In genomic region chr3:196499061-196499460, GRCh38 we compare ENCODE assay signal across 11 cellular contexts. TPM values are rescaled to one million over a fixed set of nuclear protein-coding genes. Genes with fewer than 3 reads are reported as not detected.
DNase-seq lines count a peak whose midpoint lies in the region; ATAC-seq, FAIRE-seq and TF ChIP-seq lines count a peak whose summit lies in the region.
"Had no signal": no experiment of that assay in that cellular context is flagged by ENCODE, and none has a peak within 500 bp of the region (broad histone marks: within the 10 kb centered on the region; RNA-seq: fewer than 3 reads in every experiment).

No MANE protein-coding gene starts in this region.

- H3K4me3 Mint-ChIP-seq in IgD-negative memory B cell: peak overlapping the region in 3 of 4 donors; percentile 25 to 99 (median 94)
- H3K4me3 Mint-ChIP-seq in naive thymus-derived CD4-positive, alpha-beta T cell: peak overlapping the region; percentile 54 to 100 (median 98)

- TF ChIP-seq CTCF in bronchial epithelial cell (IDR thresholded peaks at IDR 0.05; ENCODE audit: insufficient read depth, low read length, severe bottlenecking): no peak
- TF ChIP-seq CTCF in vagina (IDR thresholded peaks at IDR 0.05): no peak
- no peak for TF ChIP-seq CTCF in sigmoid colon (IDR thresholded peaks at IDR 0.05)

- TF ChIP-seq POLR2A in vagina (IDR thresholded peaks at IDR 0.05) (no peak), sigmoid colon (IDR thresholded peaks at IDR 0.05) (no peak)

- intact Hi-C loops in naive thymus-derived CD4-positive, alpha-beta T cell (cut with micrococcal nuclease): no loop called here
- intact Hi-C loops in vagina (cut with DNase I) (no loop called here), sigmoid colon (cut with DNase I) (no loop called here)

- no peak overlapping the region for H3K27ac ChIP-seq in naive thymus-derived CD4-positive, alpha-beta T cell (ENCODE audit: low read depth, low read length)
- H3K27ac ChIP-seq in vagina: no peak overlapping the region
- H3K27ac ChIP-seq in sigmoid colon: peak overlapping the region in 1 of 4 donors; percentile 30

- TF ChIP-seq EP300 in sigmoid colon (IDR thresholded peaks at IDR 0.05): no peak

- H3K27me3 Mint-ChIP-seq in IgD-negative memory B cell: no peaks in the 10 kb centered on the region
- H3K27me3 Mint-ChIP-seq in naive thymus-derived CD4-positive, alpha-beta T cell: no peaks in the 10 kb centered on the region

- H3K4me3 ChIP-seq in bronchial epithelial cell (ENCODE audit: low read depth, low read length): no peak overlapping the region
- H3K4me3 ChIP-seq in naive thymus-derived CD4-positive, alpha-beta T cell (ENCODE audit: low read length): no peak overlapping the region
- no peak overlapping the region for H3K4me3 ChIP-seq in vagina
- H3K4me3 ChIP-seq in sigmoid colon: no peak overlapping the region

- H3K36me3 Mint-ChIP-seq in IgD-negative memory B cell: peaks cover 10% of the 10 kb centered on the region
- peaks cover 6 to 49% (median 18%) of the 10 kb centered on the region in 5 donors for H3K36me3 Mint-ChIP-seq in naive thymus-derived CD4-positive, alpha-beta T cell

- H3K9me3 ChIP-seq in naive thymus-derived CD4-positive, alpha-beta T cell (ENCODE audit: control insufficient read depth in 2 of 3, low read length in 3 of 3): no peaks in the 10 kb centered on the region
- no peaks in the 10 kb centered on the region for H3K9me3 ChIP-seq in vagina
- no peaks in the 10 kb centered on the region for H3K9me3 ChIP-seq in sigmoid colon
- H3K9me3 ChIP-seq: left lung had no signal

- no peak for ATAC-seq in naive thymus-derived CD4-positive, alpha-beta T cell
- ATAC-seq in HG02973 (IDR thresholded peaks at IDR 0.05; ENCODE audit: unreplicated experiment): no peak
- ATAC-seq: left lung had no signal

- H3K9me3 Mint-ChIP-seq in IgD-negative memory B cell: no peaks in the 10 kb centered on the region
- H3K9me3 Mint-ChIP-seq in naive thymus-derived CD4-positive, alpha-beta T cell: peaks cover 0 to 1% (median 0%) of the 10 kb centered on the region in 11 donors

- POLR2A ChIA-PET in naive thymus-derived CD4-positive, alpha-beta T cell (lab: Charles Lee): interaction anchor here (0.6 kb wide), 1 partner anchor 8 kb away, joined by 3 read pairs; no protein-coding TSS in a partner anchor

- FAIRE-seq in bronchial epithelial cell (lab: Jason Lieb, UNC): no peak
- FAIRE-seq: GM12892 had no signal

- peaks cover 12 to 29% of the 10 kb centered on the region in 2 donors for H3K4me1 ChIP-seq in naive thymus-derived CD4-positive, alpha-beta T cell (ENCODE audit: control insufficient read depth in 2 of 2, insufficient read depth in 2 of 2, low read length in 2 of 2)
- H3K4me1 ChIP-seq in vagina (peaks cover 45% of the 10 kb centered on the region), sigmoid colon (peaks cover 0 to 31% (median 27%) of the 10 kb centered on the region in 4 donors)

- H3K27me3 ChIP-seq in bronchial epithelial cell (ENCODE audit: control insufficient read depth, insufficient read depth, low read length) (no peaks in the 10 kb centered on the region), vagina (no peaks in the 10 kb centered on the region), sigmoid colon (no peaks in the 10 kb centered on the region)
- H3K27me3 ChIP-seq in naive thymus-derived CD4-positive, alpha-beta T cell (ENCODE audit: control insufficient read depth in 2 of 2, insufficient read depth in 2 of 2, low read length in 2 of 2): no peaks in the 10 kb centered on the region
- H3K27me3 ChIP-seq: left lung had no signal

- DNase-seq in Caki2 (ENCODE audit: low read depth) (peak; percentile 70), bronchial epithelial cell (ENCODE audit: low read depth) (peak; percentile 10), vagina (ENCODE audit: extremely low spot score in 2 of 2) (no peak), dedifferentiated amniotic fluid mesenchymal stem cell (ENCODE audit: extremely low spot score) (no peak), sigmoid colon (no peak)
- no peak for DNase-seq in naive thymus-derived CD4-positive, alpha-beta T cell
- DNase-seq: left lung, NCI-H446 had no signal

- peaks cover 2% of the 10 kb centered on the region for H3K36me3 ChIP-seq in bronchial epithelial cell (ENCODE audit: control insufficient read depth, insufficient read depth, low read length)
- peaks cover 0 to 16% (median 4%) of the 10 kb centered on the region in 3 experiments for H3K36me3 ChIP-seq in naive thymus-derived CD4-positive, alpha-beta T cell (ENCODE audit: control insufficient read depth in 2 of 3, insufficient read depth in 3 of 3, low read length in 3 of 3)
- H3K36me3 ChIP-seq in vagina: no peaks in the 10 kb centered on the region
- H3K36me3 ChIP-seq in sigmoid colon: no peaks in the 10 kb centered on the region

- WGBS in sigmoid colon, 2 donors: 87 to 95% methylated on average over 5 of the region's 5 CpGs

- H3K4me1 Mint-ChIP-seq in IgD-negative memory B cell: peaks cover 30 to 41% (median 37%) of the 10 kb centered on the region in 3 donors
- H3K4me1 Mint-ChIP-seq in naive thymus-derived CD4-positive, alpha-beta T cell: peaks cover 42 to 65% (median 62%) of the 10 kb centered on the region in 7 donors

- H3K27ac Mint-ChIP-seq in IgD-negative memory B cell: no peak overlapping the region
- peak overlapping the region in 3 of 9 donors; percentile 49 to 76 (median 59) for H3K27ac Mint-ChIP-seq in naive thymus-derived CD4-positive, alpha-beta T cell

- in situ Hi-C loops in Caki2 (cut with HindIII; ENCODE audit: low pct_unique_long_range_greater_than_20kb, low sequenced_read_pairs): no loop called here

- CTCF ChIA-PET in naive thymus-derived CD4-positive, alpha-beta T cell (lab: Charles Lee): interaction anchor here (0.8 kb wide), 1 partner anchor 241 kb away, joined by 3 read pairs; the partner anchor contains the start of gene PAK2

RNA-seq across cellular contexts. Expression of gene RNF168, which starts 4.5 kb away (rescaled TPM):
- 4.8 and 5.4 TPM in 2 replicates for total RNA-seq in Caki2 (2014; rRNA removed; shearing (Covaris generic); ENCODE audit: low replicate concordance)
- 13.1 TPM for polyA plus RNA-seq in IgD-negative memory B cell
- 6.8 and 8.2 TPM in 2 replicates for total RNA-seq in bronchial epithelial cell
- total RNA-seq in naive thymus-derived CD4-positive, alpha-beta T cell: 10 to 100 TPM; 21.2 to 55.9 (median 35.9) TPM
- 10 to 100 TPM in 1 of 2 donors, 1 to 10 TPM in 1; 8.5 to 12.1 TPM for polyA plus RNA-seq in naive thymus-derived CD4-positive, alpha-beta T cell
- total RNA-seq in vagina: 26.0 TPM
- 10 to 100 TPM; 14.1 to 30.2 (median 16.7) TPM for total RNA-seq in sigmoid colon
- 10 to 100 TPM in 1 of 3 donors, 1 to 10 TPM in 2; 3.6 to 10.8 (median 6.0) TPM for polyA plus RNA-seq in sigmoid colon

RNA-seq across cellular contexts. Expression of gene SMCO1, which starts 16.1 kb away (rescaled TPM):
- not detected in 2 replicates for total RNA-seq in Caki2 (2014; rRNA removed; shearing (Covaris generic); ENCODE audit: low replicate concordance)
- polyA plus RNA-seq in IgD-negative memory B cell: not detected
- not detected in 2 replicates for total RNA-seq in bronchial epithelial cell
- not detected for total RNA-seq in naive thymus-derived CD4-positive, alpha-beta T cell
- polyA plus RNA-seq in naive thymus-derived CD4-positive, alpha-beta T cell: not detected
- not detected for total RNA-seq in vagina
- total RNA-seq in sigmoid colon: not detected
- not detected for polyA plus RNA-seq in sigmoid colon
- total RNA-seq: left lung had no signal

Comparison
In these comparisons a context has a peak if more than half of its experiments do, and no peak if none do; other contexts are left out.
1. DNase-seq: peak in Caki2 (single experiment) and bronchial epithelial cell (single experiment); none in naive thymus-derived CD4-positive, alpha-beta T cell (0 of 9), vagina (0 of 2), dedifferentiated amniotic fluid mesenchymal stem cell (single experiment) and sigmoid colon (single experiment).